Comparison of ENCODE assay signal across 14 cellular contexts in genomic region chr4:169179609-169180526, GRCh38.
DNase-seq lines count a peak whose midpoint lies in the region; ATAC-seq, FAIRE-seq and TF ChIP-seq lines count a peak whose summit lies in the region.
"Had no signal": no experiment of that assay in that cellular context is flagged by ENCODE, and none has a peak within 500 bp of the region (broad histone marks: within the 10 kb centered on the region; RNA-seq: fewer than 3 reads in every experiment).

No MANE protein-coding gene starts in this region.

- H3K4me1 ChIP-seq in lower lobe of right lung (peaks cover 23% of the 10 kb centered on the region), skeletal muscle satellite cell (ENCODE audit: control insufficient read depth, insufficient read depth, low read length) (peaks cover 38% of the 10 kb centered on the region)

- H3K4me3 ChIP-seq in bronchial epithelial cell (ENCODE audit: low read depth, low read length) (no peak overlapping the region), lower lobe of right lung (peak overlapping the region; percentile 17), skeletal muscle satellite cell (ENCODE audit: low read length) (peak overlapping the region; percentile 39)

- peak overlapping the region; percentile 59 for H3K9ac ChIP-seq in skeletal muscle satellite cell (ENCODE audit: low read depth, low read length)

- no peaks in the 10 kb centered on the region for H3K36me3 ChIP-seq in bronchial epithelial cell (ENCODE audit: control insufficient read depth, insufficient read depth, low read length)
- no peaks in the 10 kb centered on the region for H3K36me3 ChIP-seq in lower lobe of right lung
- H3K36me3 ChIP-seq in skeletal muscle satellite cell (ENCODE audit: insufficient read depth, low read length), result no peaks in the 10 kb centered on the region

- intact Hi-C loops in lower lobe of right lung (cut with DNase I), result no loop called here

- ATAC-seq in lower lobe of right lung (peak; percentile 84 to 85), HG03571 (IDR thresholded peaks at IDR 0.05; ENCODE audit: unreplicated experiment) (no peak), HG03097 (IDR thresholded peaks at IDR 0.05; ENCODE audit: low FRiP score, unreplicated experiment) (no peak)
- ATAC-seq: stimulated activated naive CD8-positive, alpha-beta T cell treated with anti-CD3 and anti-CD28 coated beads, Interleukin-15, amount 100 ng/mL, for 72 hours; T-helper 17 cell had no signal

- H3K9me3 ChIP-seq in lower lobe of right lung (no peaks in the 10 kb centered on the region), skeletal muscle satellite cell (replicated peaks; ENCODE audit: low read length) (no peaks in the 10 kb centered on the region)
- H3K9me3 ChIP-seq: Caco-2 had no signal

- FAIRE-seq in bronchial epithelial cell (lab: Jason Lieb, UNC), result no peak
- FAIRE-seq: GM19239 had no signal

- TF ChIP-seq CTCF in bronchial epithelial cell (IDR thresholded peaks at IDR 0.05; ENCODE audit: insufficient read depth, low read length, severe bottlenecking) (no peak), lower lobe of right lung (IDR thresholded peaks at IDR 0.05) (no peak)

- DNase-seq in NCI-H1417 (lab: John Stamatoyannopoulos, UW) (peak in 2 of 3 experiments; percentile 36 to 70), bronchial epithelial cell (ENCODE audit: low read depth) (peak; percentile 44), lower lobe of right lung (no peak)
- DNase-seq in activated T-cell treated with anti-CD3 and anti-CD28 coated beads, Interleukin-2, amount 50 U/mL, for 1 hour, result no peak
- no peak for DNase-seq in NK-92 treated with Interleukin-12 subunit alpha and Interleukin-12 subunit beta, amount 100 ng/mL, for 24 hours (lab: John Stamatoyannopoulos, UW)
- DNase-seq: NCI-H1092 treated with DMSO at 0.1 percent for 48 hours; stimulated activated CD4-positive, alpha-beta T cell treated with anti-CD3 and anti-CD28 coated beads, Interleukin-2, amount 100 ng/mL, for 24 hours; stimulated activated naive CD8-positive, alpha-beta T cell treated with anti-CD3 and anti-CD28 coated beads, Interleukin-15, amount 100 ng/mL, for 72 hours; T-helper 17 cell had no signal

- H3K27ac ChIP-seq in lower lobe of right lung, result peak overlapping the region; percentile 56

- peak overlapping the region; percentile 74 for H3K4me2 ChIP-seq in skeletal muscle satellite cell (ENCODE audit: low read length)

- no peaks in the 10 kb centered on the region for H3K27me3 ChIP-seq in bronchial epithelial cell (ENCODE audit: control insufficient read depth, insufficient read depth, low read length)
- H3K27me3 ChIP-seq in lower lobe of right lung (ENCODE audit: low read depth), result no peaks in the 10 kb centered on the region
- no peaks in the 10 kb centered on the region for H3K27me3 ChIP-seq in skeletal muscle satellite cell (ENCODE audit: control insufficient read depth, insufficient read depth, low read length)

Comparison
In these comparisons a context has a peak if more than half of its experiments do, and no peak if none do; other contexts are left out.
1. DNase-seq: peak in NCI-H1417 (2 of 3) and bronchial epithelial cell (single experiment); none in lower lobe of right lung (single experiment), activated T-cell treated with anti-CD3 and anti-CD28 coated beads, Interleukin-2, amount 50 U/mL, for 1 hour (single experiment) and NK-92 treated with Interleukin-12 subunit alpha and Interleukin-12 subunit beta, amount 100 ng/mL, for 24 hours (single experiment).
2. ATAC-seq: peak in lower lobe of right lung (2 of 2); none in HG03571 (single experiment) and HG03097 (single experiment).